In the genomic region with DNA sequence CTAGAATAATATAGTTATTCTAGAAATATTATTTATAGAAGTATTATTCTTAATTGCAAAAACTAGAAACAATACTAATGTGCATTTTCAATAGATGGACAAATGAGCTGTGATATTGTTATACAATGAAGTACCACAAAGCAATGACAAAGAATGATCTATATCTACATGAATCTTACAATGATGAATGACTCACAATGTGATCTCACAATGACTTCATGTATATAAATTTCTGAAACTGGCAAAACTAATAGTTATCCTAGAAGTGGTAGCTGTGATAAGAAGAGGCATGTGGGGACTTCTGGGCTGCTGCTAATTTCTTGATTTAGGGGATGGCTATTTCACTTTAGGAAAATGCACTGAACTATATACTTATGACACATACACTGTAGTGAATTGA, we compare ENCODE assay signal across 28 cellular contexts.
A peak's percentile ranks its signal among the peaks of the same experiment; 100 is the strongest.
DNase-seq lines count a peak whose midpoint lies in the region; ATAC-seq and TF ChIP-seq lines count a peak whose summit lies in the region.
"Had no signal": no experiment of that assay in that cellular context is flagged by ENCODE, and none has a peak within 500 bp of the region (broad histone marks: within the 10 kb centered on the region; RNA-seq: fewer than 3 reads in every experiment).

No MANE protein-coding gene starts in this region.

- H3K4me3 ChIP-seq in HEK293 (ENCODE audit: low read depth, low read length) = no peak overlapping the region
- no peak overlapping the region for H3K4me3 ChIP-seq in epithelial cell of esophagus (ENCODE audit: low read length)
- no peak overlapping the region for H3K4me3 ChIP-seq in stomach
- H3K4me3 ChIP-seq in smooth muscle cell = no peak overlapping the region
- H3K4me3 ChIP-seq: A549, thoracic aorta, vagina had no signal

- H3K4me1 ChIP-seq in HEK293 (ENCODE audit: control insufficient read depth, insufficient read depth, low read length) = peaks cover 4% of the 10 kb centered on the region; the same call in 1 of the 2 replicates
- H3K4me1 ChIP-seq in stomach = no peaks in the 10 kb centered on the region
- peaks cover 10% of the 10 kb centered on the region for H3K4me1 ChIP-seq in smooth muscle cell (ENCODE audit: low read depth)
- H3K4me1 ChIP-seq: A549, BE2C had no signal

- no peak overlapping the region for H3K9ac ChIP-seq in smooth muscle cell (ENCODE audit: low read depth)
- H3K9ac ChIP-seq: parathyroid adenoma had no signal

- H3K79me2 ChIP-seq in smooth muscle cell (ENCODE audit: low read depth) = no peaks in the 10 kb centered on the region
- H3K79me2 ChIP-seq: parathyroid adenoma had no signal

- POLR2A ChIA-PET in HEK293 (lab: Yijun Ruan, JAX) = no interaction called here

- H3K27ac ChIP-seq in HEK293 (ENCODE audit: extremely low read depth, low read depth, low read length) (no peak overlapping the region), stomach (no peak overlapping the region), smooth muscle cell (ENCODE audit: low read depth) (no peak overlapping the region)
- H3K27ac ChIP-seq: A549, parathyroid adenoma, thoracic aorta, vagina had no signal

- no peak overlapping the region for H3K4me2 ChIP-seq in smooth muscle cell
- H3K4me2 ChIP-seq: A549 had no signal

- no peaks in the 10 kb centered on the region for H3K9me3 ChIP-seq in HEK293 (ENCODE audit: control insufficient read depth, insufficient read depth, low read depth, low read length)
- H3K9me3 ChIP-seq in stomach = no peaks in the 10 kb centered on the region
- H3K9me3 ChIP-seq in smooth muscle cell (replicated peaks; ENCODE audit: low read depth) = no peaks in the 10 kb centered on the region
- H3K9me3 ChIP-seq: A549, BE2C, thoracic aorta, vagina had no signal

- H4K20me1 ChIP-seq in smooth muscle cell (ENCODE audit: low read depth) = no peaks in the 10 kb centered on the region

- no peak for ATAC-seq in HG02678 (IDR thresholded peaks at IDR 0.05; ENCODE audit: unreplicated experiment)
- ATAC-seq: A549, Panc1, right cardiac atrium, T-helper 17 cell had no signal

- TF ChIP-seq EP300 in stomach (IDR thresholded peaks at IDR 0.05) = no peak

- no peak for TF ChIP-seq POLR2A in stomach (IDR thresholded peaks at IDR 0.05)

- no peak overlapping the region for H2AFZ ChIP-seq in smooth muscle cell (ENCODE audit: low read depth)
- H2AFZ ChIP-seq: parathyroid adenoma had no signal

- no peaks in the 10 kb centered on the region for H3F3A ChIP-seq in smooth muscle cell (ENCODE audit: low read depth)

- intact Hi-C loops in stomach (cut with DNase I; ENCODE audit: low total_unique reads) = no loop called here

- no peak for TF ChIP-seq CTCF in HEK293 (tag by site-specific recombination; IDR thresholded peaks at IDR 0.05)
- TF ChIP-seq CTCF in epithelial cell of esophagus (IDR thresholded peaks at IDR 0.05; ENCODE audit: insufficient read depth, low read depth, low read length, missing control alignments) = no peak
- no peak for TF ChIP-seq CTCF in stomach (IDR thresholded peaks at IDR 0.05)
- no peak for TF ChIP-seq CTCF in smooth muscle cell (IDR thresholded peaks at IDR 0.05; ENCODE audit: borderline replicate concordance, insufficient read depth, poor library complexity, severe bottlenecking)

- H3K27me3 ChIP-seq in stomach = no peaks in the 10 kb centered on the region
- no peaks in the 10 kb centered on the region for H3K27me3 ChIP-seq in smooth muscle cell (ENCODE audit: low read depth)
- H3K27me3 ChIP-seq: BE2C, vagina had no signal

- H3K36me3 ChIP-seq in HEK293 (ENCODE audit: control insufficient read depth in 2 of 2, insufficient read depth in 1 of 2, low read length in 2 of 2) (no peaks in the 10 kb centered on the region), stomach (no peaks in the 10 kb centered on the region), smooth muscle cell (ENCODE audit: low read depth) (no peaks in the 10 kb centered on the region)
- H3K36me3 ChIP-seq: BE2C, thoracic aorta, vagina had no signal

- CTCF ChIA-PET in HEK293 (lab: Yijun Ruan, JAX) = interaction anchor here (0.7 to 1.2 kb wide), 3 partner anchors 9 to 479 kb away, joined by 3 read pairs; no protein-coding TSS in a partner anchor

- DNase-seq in ELR (ENCODE audit: low read depth) = peak; percentile 68
- peak; percentile 33 for DNase-seq in NCI-H226
- DNase-seq in epithelial cell of esophagus (ENCODE audit: low read depth) = peak; percentile 32
- DNase-seq in activated CD4-positive, CD25-positive, alpha-beta regulatory T cell (lab: John Stamatoyannopoulos, UW) = no peak
- DNase-seq in stomach = no peak
- DNase-seq in smooth muscle cell (lab: John Stamatoyannopoulos, UW; ENCODE audit: unreplicated experiment) = no peak
- DNase-seq: activated CD4-positive, alpha-beta T cell treated with anti-CD3 and anti-CD28 coated beads for 48 hours; activated naive CD4-positive, alpha-beta T cell treated with Interleukin-2 at 50 U/mL for 16 hours; activated T-cell treated with anti-CD3 and anti-CD28 coated beads, Interleukin-2, amount 50 U/mL, for 48 hours; BE2C; DMS53; endodermal cell; glutamatergic neuron; kidney glomerular epithelial cell; NCI-H1417; NCI-H510A treated with DMSO at 0.1 percent for 48 hours; right cardiac atrium; stimulated activated CD4-positive, alpha-beta T cell treated with anti-CD3 and anti-CD28 coated beads, Interleukin-12 subunit alpha, Interleukin-12 subunit beta, amount 100 ng/mL, for 4 hours; stimulated activated CD4-positive, alpha-beta T cell treated with anti-CD3 and anti-CD28 coated beads, Interleukin-4, amount 100 ng/mL, for 4 hours; stimulated activated naive CD4-positive, alpha-beta T cell treated with Interleukin-2 at 50 U/mL for 16 hours; T-helper 17 cell had no signal

TF ChIP-seq in HEK293, 187 proteins besides CTCF, POLR2A, EP300 and RAD21 (continues in another document):
- TF ChIP-seq, protein P1, sequence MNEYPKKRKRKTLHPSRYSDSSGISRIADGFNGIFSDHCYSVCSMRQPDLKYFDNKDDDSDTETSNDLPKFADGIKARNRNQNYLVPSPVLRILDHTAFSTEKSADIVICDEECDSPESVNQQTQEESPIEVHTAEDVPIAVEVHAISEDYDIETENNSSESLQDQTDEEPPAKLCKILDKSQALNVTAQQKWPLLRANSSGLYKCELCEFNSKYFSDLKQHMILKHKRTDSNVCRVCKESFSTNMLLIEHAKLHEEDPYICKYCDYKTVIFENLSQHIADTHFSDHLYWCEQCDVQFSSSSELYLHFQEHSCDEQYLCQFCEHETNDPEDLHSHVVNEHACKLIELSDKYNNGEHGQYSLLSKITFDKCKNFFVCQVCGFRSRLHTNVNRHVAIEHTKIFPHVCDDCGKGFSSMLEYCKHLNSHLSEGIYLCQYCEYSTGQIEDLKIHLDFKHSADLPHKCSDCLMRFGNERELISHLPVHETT (tag by site-specific recombination; IDR thresholded peaks at IDR 0.05) = 0 out of 2 replicates have a peak, but pooled peaks have one; percentile 31
- TF ChIP-seq ZSCAN4 (tag by site-specific recombination; IDR thresholded peaks at IDR 0.05) = no peak
- TF ChIP-seq ZNF366 (tag by site-specific recombination; conservative IDR thresholded peaks at IDR 0.05) = peak; percentile 57; the same call in 1 of the 2 replicates
- TF ChIP-seq ZNF335 (tag by site-specific recombination; conservative IDR thresholded peaks at IDR 0.05) = peak; percentile 21; the same call in 1 of the 2 replicates
- peak; percentile 75 for TF ChIP-seq ZEB2 (tag by site-specific recombination; IDR thresholded peaks at IDR 0.05)
- peak; percentile 43; the same call in 1 of the 2 replicates for TF ChIP-seq ZNF692 (tag by site-specific recombination; IDR thresholded peaks at IDR 0.05)
- no peak for TF ChIP-seq ZNF473 (tag by site-specific recombination; IDR thresholded peaks at IDR 0.05)
- TF ChIP-seq ZBTB48 (tag by site-specific recombination; IDR thresholded peaks at IDR 0.05) = no peak
- TF ChIP-seq ZNF664 (tag by site-specific recombination; IDR thresholded peaks at IDR 0.05) = no peak
- no peak for TF ChIP-seq KLF7 (tag by site-specific recombination; IDR thresholded peaks at IDR 0.05; ENCODE audit: borderline replicate concordance)
- no peak for TF ChIP-seq REPIN1 (tag by site-specific recombination; IDR thresholded peaks at IDR 0.05; ENCODE audit: low read depth)
- 0 out of 2 replicates have a peak, but pooled peaks have one; percentile 15 for TF ChIP-seq ZNF394 (tag by site-specific recombination; IDR thresholded peaks at IDR 0.05; ENCODE audit: borderline replicate concordance)
- TF ChIP-seq SCRT2 (tag by site-specific recombination; IDR thresholded peaks at IDR 0.05) = no peak
- TF ChIP-seq ZBTB21 (tag by site-specific recombination; IDR thresholded peaks at IDR 0.05) = peak; percentile 72
- TF ChIP-seq ZNF629 (tag by site-specific recombination; IDR thresholded peaks at IDR 0.05) = peak; percentile 83

Comparison
In these comparisons a context has a peak if more than half of its experiments do, and no peak if none do; other contexts are left out.
1. DNase-seq: peak in ELR (single experiment), NCI-H226 (single experiment) and epithelial cell of esophagus (single experiment); none in activated CD4-positive, CD25-positive, alpha-beta regulatory T cell (0 of 4), stomach (single experiment) and smooth muscle cell (single experiment).